ENCODE assay signal across 19 cellular contexts in genomic region chr3:13260259-13261103, GRCh38.
DNase-seq lines count a peak whose midpoint lies in the region; ATAC-seq and TF ChIP-seq lines count a peak whose summit lies in the region.
"Had no signal": no experiment of that assay in that cellular context is flagged by ENCODE, and none has a peak within 500 bp of the region (broad histone marks: within the 10 kb centered on the region; RNA-seq: fewer than 3 reads in every experiment).

No MANE protein-coding gene starts in this region.

- POLR2A ChIA-PET in RWPE1 (lab: Yijun Ruan, JAX; ENCODE audit: low non-redundant PET): no interaction called here

- intact Hi-C loops in cardiac septum (cut with DNase I): no loop called here

- H3K36me3 ChIP-seq in cardiac muscle cell (no peaks in the 10 kb centered on the region), RWPE2 (ENCODE audit: low read depth) (no peaks in the 10 kb centered on the region), kidney epithelial cell (ENCODE audit: control insufficient read depth, insufficient read depth, low read length) (no peaks in the 10 kb centered on the region)
- H3K36me3 ChIP-seq: suprapubic skin had no signal

- H3K27me3 ChIP-seq in cardiac muscle cell: no peaks in the 10 kb centered on the region
- no peaks in the 10 kb centered on the region for H3K27me3 ChIP-seq in RWPE2 (ENCODE audit: insufficient read depth, poor library complexity, severe bottlenecking)
- peaks cover 7% of the 10 kb centered on the region for H3K27me3 ChIP-seq in kidney epithelial cell (ENCODE audit: control insufficient read depth, insufficient read depth, low read length)

- H3K9me3 ChIP-seq in cardiac muscle cell (ENCODE audit: low read depth) (no peaks in the 10 kb centered on the region), RWPE2 (ENCODE audit: severe bottlenecking) (no peaks in the 10 kb centered on the region)
- H3K9me3 ChIP-seq: suprapubic skin had no signal

- CTCF ChIA-PET in RWPE1 (lab: Yijun Ruan, JAX): interaction anchor here (0.8 kb wide), 1 partner anchor 37 kb away, joined by 3 read pairs; no protein-coding TSS in a partner anchor

- no peak overlapping the region for H3K4me3 ChIP-seq in cardiac muscle cell
- no peak overlapping the region for H3K4me3 ChIP-seq in RWPE2 (ENCODE audit: severe bottlenecking)
- no peak overlapping the region for H3K4me3 ChIP-seq in kidney epithelial cell (ENCODE audit: low read depth, low read length)
- H3K4me3 ChIP-seq: lung, suprapubic skin had no signal

- peaks cover 42% of the 10 kb centered on the region for H3K4me1 ChIP-seq in cardiac muscle cell (ENCODE audit: low read depth)
- H3K4me1 ChIP-seq in RWPE2 (ENCODE audit: insufficient read depth, poor library complexity, severe bottlenecking): no peaks in the 10 kb centered on the region

- no peak for DNase-seq in cardiac muscle cell (ENCODE audit: low read depth in 1 of 2, low spot score in 1 of 2)
- no peak for DNase-seq in cardiac septum (ENCODE audit: low spot score)
- no peak for DNase-seq in RWPE2 (ENCODE audit: low spot score)
- DNase-seq in kidney epithelial cell (ENCODE audit: low read depth): no peak
- no peak for DNase-seq in activated naive CD4-positive, alpha-beta T cell treated with anti-CD3 and anti-CD28 coated beads, Interleukin-2, amount 50 U/mL, for 72 hours (ENCODE audit: low spot score in 2 of 2)
- no peak for DNase-seq in NCI-H82 (lab: John Stamatoyannopoulos, UW)
- no peak for DNase-seq in RWPE1 (ENCODE audit: low spot score)
- no peak for DNase-seq in effector CD8-positive, alpha-beta T cell (lab: John Stamatoyannopoulos, UW)
- DNase-seq: activated naive CD8-positive, alpha-beta T cell treated with anti-CD3 and anti-CD28 coated beads, Interleukin-2, amount 10 ng/mL, durations not matched to agents 7 days and 5 days; GF-D8; NCI-H187; NCI-H446; NK-92 treated with Interleukin-12 subunit alpha and Interleukin-12 subunit beta, amount 100 ng/mL, for 24 hours; stimulated activated CD4-positive, alpha-beta T cell treated with anti-CD3 and anti-CD28 coated beads, Interleukin-2, amount 100 ng/mL, for 48 hours; T-cell had no signal

- no peak for ATAC-seq in RWPE2 (ENCODE audit: low read depth)
- ATAC-seq in activated naive CD4-positive, alpha-beta T cell treated with anti-CD3 and anti-CD28 coated beads, Interleukin-2, amount 50 U/mL, for 72 hours: no peak
- ATAC-seq: Right ventricle myocardium inferior, T-cell had no signal

- H3K27ac Mint-ChIP-seq in activated naive CD4-positive, alpha-beta T cell treated with anti-CD3 and anti-CD28 coated beads, Interleukin-2, amount 50 U/mL, for 72 hours: no peak overlapping the region
- H3K27ac Mint-ChIP-seq: activated naive CD8-positive, alpha-beta T cell treated with anti-CD3 and anti-CD28 coated beads, Interleukin-2, amount 10 ng/mL, durations not matched to agents 7 days and 5 days; T-cell had no signal

- no peak for TF ChIP-seq CTCF in cardiac muscle cell (IDR thresholded peaks at IDR 0.05; ENCODE audit: low read depth, low read length)
- TF ChIP-seq CTCF in RWPE2 (IDR thresholded peaks at IDR 0.05; ENCODE audit: poor library complexity, severe bottlenecking): peak; percentile 11
- TF ChIP-seq CTCF in kidney epithelial cell (IDR thresholded peaks at IDR 0.05; ENCODE audit: insufficient read depth, low read length, poor library complexity, severe bottlenecking): peak; percentile 10
- TF ChIP-seq CTCF in RWPE1 (conservative IDR thresholded peaks at IDR 0.05; ENCODE audit: low read depth): no peak

- peak overlapping the region; percentile 70 for H3K27ac ChIP-seq in cardiac muscle cell
- no peak overlapping the region for H3K27ac ChIP-seq in RWPE2 (ENCODE audit: poor library complexity, severe bottlenecking)
- no peak overlapping the region for H3K27ac ChIP-seq in RWPE1
- H3K27ac ChIP-seq: C4-2B, suprapubic skin had no signal

- H3K36me3 Mint-ChIP-seq in activated naive CD4-positive, alpha-beta T cell treated with anti-CD3 and anti-CD28 coated beads, Interleukin-2, amount 50 U/mL, for 72 hours: no peaks in the 10 kb centered on the region
- H3K36me3 Mint-ChIP-seq: activated naive CD8-positive, alpha-beta T cell treated with anti-CD3 and anti-CD28 coated beads, Interleukin-2, amount 10 ng/mL, durations not matched to agents 7 days and 5 days; T-cell had no signal

- no peaks in the 10 kb centered on the region for H3K9me3 Mint-ChIP-seq in activated naive CD4-positive, alpha-beta T cell treated with anti-CD3 and anti-CD28 coated beads, Interleukin-2, amount 50 U/mL, for 72 hours
- H3K9me3 Mint-ChIP-seq: activated naive CD8-positive, alpha-beta T cell treated with anti-CD3 and anti-CD28 coated beads, Interleukin-2, amount 10 ng/mL, durations not matched to agents 7 days and 5 days; T-cell had no signal

Comparison
In these comparisons a context has a peak if more than half of its experiments do, and no peak if none do; other contexts are left out.
1. CTCF ChIP-seq: peak in RWPE2 (single experiment) and kidney epithelial cell (single experiment); none in cardiac muscle cell (single experiment) and RWPE1 (single experiment).